Comparison of ENCODE assay signal across 12 cellular contexts in genomic region chr1:232574867-232575523, GRCh38. TPM values are rescaled to one million over a fixed set of nuclear protein-coding genes. Genes with fewer than 3 reads are reported as not detected.
A peak's percentile ranks its signal among the peaks of the same experiment; 100 is the strongest.
DNase-seq lines count a peak whose midpoint lies in the region; ATAC-seq and TF ChIP-seq lines count a peak whose summit lies in the region.
"Had no signal": no experiment of that assay in that cellular context is flagged by ENCODE, and none has a peak within 500 bp of the region (broad histone marks: within the 10 kb centered on the region; RNA-seq: fewer than 3 reads in every experiment).

No MANE protein-coding gene starts in this region.

- H3K79me2 ChIP-seq in osteoblast (ENCODE audit: insufficient read depth, low read length): no peaks in the 10 kb centered on the region

- DNase-seq in EH (ENCODE audit: low read depth) (peak; percentile 76), SK-MEL-5 (ENCODE audit: low read depth, low spot score) (peak; percentile 94), fibroblast of the aortic adventitia (ENCODE audit: low read depth) (peak; percentile 18), osteoblast (ENCODE audit: insufficient read length, low spot score, missing footprints) (no peak), activated gamma-delta T cell treated with Interleukin-2 at 50 U/mL for 16 hours (no peak)
- DNase-seq: CD4-positive, CD25-positive, alpha-beta regulatory T cell; dorsolateral prefrontal cortex; NCI-H526; SW 1271 had no signal

- H3K9me3 ChIP-seq in osteoblast (ENCODE audit: low read depth, low read length): no peaks in the 10 kb centered on the region

- H3K27ac ChIP-seq in osteoblast (ENCODE audit: low read depth, low read length): no peak overlapping the region
- H3K27ac ChIP-seq: dorsolateral prefrontal cortex had no signal

- H3K4me1 ChIP-seq in osteoblast (ENCODE audit: insufficient read depth, low read length): no peaks in the 10 kb centered on the region

- peak overlapping the region; percentile 47 for H2AFZ ChIP-seq in osteoblast (ENCODE audit: low read length)

- ATAC-seq in GM19395 (IDR thresholded peaks at IDR 0.05; ENCODE audit: unreplicated experiment) (no peak), HG02852 (IDR thresholded peaks at IDR 0.05; ENCODE audit: unreplicated experiment) (no peak), HG03039 (IDR thresholded peaks at IDR 0.05; ENCODE audit: unreplicated experiment) (no peak)

- H3K4me3 ChIP-seq in fibroblast of the aortic adventitia (ENCODE audit: low read depth, low read length): no peak overlapping the region
- H3K4me3 ChIP-seq in osteoblast (ENCODE audit: insufficient read depth, low read length): peak overlapping the region; percentile 64
- H3K4me3 ChIP-seq: dorsolateral prefrontal cortex had no signal

- in situ Hi-C loops in SK-MEL-5 (cut with HindIII; ENCODE audit: low pct_unique_long_range_greater_than_20kb, low sequenced_read_pairs): no loop called here

- peak overlapping the region; percentile 78 for H3K4me2 ChIP-seq in osteoblast (ENCODE audit: insufficient read depth, low read length)

- no peak for TF ChIP-seq CTCF in fibroblast of the aortic adventitia (IDR thresholded peaks at IDR 0.05; ENCODE audit: insufficient read depth, low read length)
- no peak for TF ChIP-seq CTCF in osteoblast (IDR thresholded peaks at IDR 0.05; ENCODE audit: extremely low read depth, low read depth, low read length)

- no peaks in the 10 kb centered on the region for H3K27me3 ChIP-seq in osteoblast (ENCODE audit: insufficient read depth, low read length)
- H3K27me3 ChIP-seq: dorsolateral prefrontal cortex had no signal

- H3K36me3 ChIP-seq in osteoblast (ENCODE audit: insufficient read depth, low read length): no peaks in the 10 kb centered on the region

- H4K20me1 ChIP-seq in osteoblast (ENCODE audit: insufficient read depth, low read length): no peaks in the 10 kb centered on the region

RNA-seq across cellular contexts. Expression of gene SIPA1L2, which starts 54.9 kb away (rescaled TPM):
- total RNA-seq in SK-MEL-5 (2014; rRNA removed; shearing (Covaris generic)): 9.2 and 9.5 TPM in 2 replicates
- 12.3 and 13.6 TPM in 2 replicates for polyA plus RNA-seq in SK-MEL-5 (2015; cell fraction: cytosol; rRNA removed)
- 13.1 and 15.9 TPM in 2 replicates for polyA plus RNA-seq in SK-MEL-5 (2015; cell fraction: nucleus; rRNA removed)
- total RNA-seq in fibroblast of the aortic adventitia (ENCODE audit: low replicate concordance): 6.8 and 16.4 TPM in 2 replicates
- total RNA-seq in osteoblast: 6.9 and 8.0 TPM in 2 replicates
- polyA plus RNA-seq: CD4-positive, CD25-positive, alpha-beta regulatory T cell had no signal

Comparison
In these comparisons a context has a peak if more than half of its experiments do, and no peak if none do; other contexts are left out.
1. DNase-seq: peak in EH (single experiment), SK-MEL-5 (single experiment) and fibroblast of the aortic adventitia (single experiment); none in osteoblast (single experiment) and activated gamma-delta T cell treated with Interleukin-2 at 50 U/mL for 16 hours (single experiment).